In genomic region chr2:15116830-15117229, GRCh38 we compare ENCODE assay signal across 18 cellular contexts.
"Had no signal": no experiment of that assay in that cellular context is flagged by ENCODE, and none has a peak within 500 bp of the region (broad histone marks: within the 10 kb centered on the region; RNA-seq: fewer than 3 reads in every experiment).

No MANE protein-coding gene starts in this region.

- H3K27me3 ChIP-seq: esophagus muscularis mucosa, gastrocnemius medialis, heart right ventricle, neural progenitor cell, pancreas, upper lobe of left lung, uterus had no signal

- DNase-seq: effector memory CD8-positive, alpha-beta T cell; gastrocnemius medialis; heart right ventricle; hypothalamus; islet precursor cell; occipital lobe; pancreas; right cardiac atrium; small intestine; stimulated activated CD4-positive, alpha-beta T cell treated with anti-CD3 and anti-CD28 coated beads, Interleukin-12 subunit alpha, Interleukin-12 subunit beta, amount 100 ng/mL, for 4 hours; stimulated activated naive CD4-positive, alpha-beta T cell treated with Interleukin-2 at 50 U/mL for 16 hours; upper lobe of left lung; uterus had no signal

- H3K4me3 ChIP-seq: esophagus muscularis mucosa, gastrocnemius medialis, heart right ventricle, neural progenitor cell, pancreas, upper lobe of left lung, uterus had no signal

- ATAC-seq: effector memory CD8-positive, alpha-beta T cell; gastrocnemius medialis; heart right ventricle; left lobe of liver; natural killer cell treated with Interleukin-12 subunit alpha and Interleukin-12 subunit beta and Interleukin-15 and Interleukin-18, amount 100 ng/mL, for 72 hours; pancreas; right cardiac atrium had no signal

- H3K4me1 ChIP-seq: esophagus muscularis mucosa, gastrocnemius medialis, heart right ventricle, neural progenitor cell, pancreas, upper lobe of left lung, uterus had no signal

- H3K36me3 ChIP-seq: esophagus muscularis mucosa, gastrocnemius medialis, heart right ventricle, pancreas, upper lobe of left lung, uterus had no signal

- H3K9me3 ChIP-seq: pancreas had no signal

- H3K27ac ChIP-seq: epithelial cell of prostate, esophagus muscularis mucosa, gastrocnemius medialis, heart right ventricle, neural progenitor cell, pancreas, upper lobe of left lung, uterus had no signal
